Comparison of ENCODE assay signal across 15 cellular contexts in the genomic region with DNA sequence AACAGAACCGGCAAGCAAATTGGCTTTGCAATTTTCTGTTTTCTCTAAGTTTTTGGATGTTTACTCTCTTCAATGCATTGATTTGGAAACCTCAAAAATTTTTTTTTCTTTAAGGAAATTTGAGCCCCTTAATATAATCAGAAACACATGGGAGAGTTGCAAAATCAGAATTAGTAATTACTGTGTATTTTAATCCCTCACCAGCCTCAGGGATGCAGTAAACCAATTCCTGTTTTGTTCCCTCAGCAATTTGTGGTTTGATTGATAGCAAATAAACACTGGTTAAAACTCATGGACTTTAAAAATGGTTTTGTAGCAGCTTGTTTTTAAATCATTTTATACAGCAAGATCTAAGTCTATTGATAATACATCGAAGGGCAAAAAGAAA.
"Had no signal": no experiment of that assay in that cellular context is flagged by ENCODE, and none has a peak within 500 bp of the region (broad histone marks: within the 10 kb centered on the region; RNA-seq: fewer than 3 reads in every experiment).

No MANE protein-coding gene starts in this region.

- DNase-seq: activated CD4-positive, alpha-beta T cell treated with anti-CD3 and anti-CD28 coated beads, Interleukin-2, amount 50 U/mL, for 1 hour; activated CD4-positive, CD25-positive, alpha-beta regulatory T cell; activated effector memory CD4-positive, alpha-beta T cell treated with anti-CD3 and anti-CD28 coated beads, Interleukin-2, amount 50 U/mL, for 16 hours; activated naive CD8-positive, alpha-beta T cell treated with anti-CD3 and anti-CD28 coated beads for 36 hours; activated T-cell treated with anti-CD3 and anti-CD28 coated beads, Interleukin-2, amount 50 U/mL, for 1 hour; aorta; left cardiac atrium; lower lobe of right lung; midbrain; retina; stimulated activated CD4-positive, alpha-beta T cell treated with anti-CD3 and anti-CD28 coated beads, Interleukin-4, amount 100 ng/mL, for 4 hours; thyroid gland had no signal

- H3K9me3 ChIP-seq: esophagus muscularis mucosa, lower lobe of right lung, thyroid gland, vagina had no signal

- H3K4me3 Mint-ChIP-seq: activated naive CD8-positive, alpha-beta T cell treated with anti-CD3 and anti-CD28 coated beads for 36 hours had no signal

- H3K36me3 Mint-ChIP-seq: activated naive CD8-positive, alpha-beta T cell treated with anti-CD3 and anti-CD28 coated beads for 36 hours had no signal

- H3K36me3 ChIP-seq: thyroid gland, vagina had no signal

- H3K27me3 ChIP-seq: esophagus muscularis mucosa, thyroid gland, vagina had no signal

- H3K4me3 ChIP-seq: esophagus muscularis mucosa, lower lobe of right lung, skin epidermis, thyroid gland, vagina had no signal

- H3K4me1 ChIP-seq: vagina had no signal

- H3K27ac ChIP-seq: esophagus muscularis mucosa, lower lobe of right lung, skin epidermis, thyroid gland, vagina had no signal

- H3K9me3 Mint-ChIP-seq: activated naive CD8-positive, alpha-beta T cell treated with anti-CD3 and anti-CD28 coated beads for 36 hours had no signal

- ATAC-seq: left cardiac atrium, lower lobe of right lung had no signal

- H3K27me3 Mint-ChIP-seq: activated naive CD8-positive, alpha-beta T cell treated with anti-CD3 and anti-CD28 coated beads for 36 hours had no signal

- H3K27ac Mint-ChIP-seq: activated naive CD8-positive, alpha-beta T cell treated with anti-CD3 and anti-CD28 coated beads for 36 hours had no signal
